1 cellular context compared by ENCODE assay signal in genomic region chr6:1687402-1687801, GRCh38.
TF ChIP-seq lines count a peak whose summit lies in the region.

No MANE protein-coding gene starts in this region.

TF ChIP-seq in HEK293, 187 proteins besides CTCF, POLR2A, EP300 and RAD21 (continued from another document):
- peak; percentile 79 for TF ChIP-seq REST (tag by site-specific recombination; IDR thresholded peaks at IDR 0.05)
